Comparison of ENCODE assay signal across 22 cellular contexts in the genomic region with DNA sequence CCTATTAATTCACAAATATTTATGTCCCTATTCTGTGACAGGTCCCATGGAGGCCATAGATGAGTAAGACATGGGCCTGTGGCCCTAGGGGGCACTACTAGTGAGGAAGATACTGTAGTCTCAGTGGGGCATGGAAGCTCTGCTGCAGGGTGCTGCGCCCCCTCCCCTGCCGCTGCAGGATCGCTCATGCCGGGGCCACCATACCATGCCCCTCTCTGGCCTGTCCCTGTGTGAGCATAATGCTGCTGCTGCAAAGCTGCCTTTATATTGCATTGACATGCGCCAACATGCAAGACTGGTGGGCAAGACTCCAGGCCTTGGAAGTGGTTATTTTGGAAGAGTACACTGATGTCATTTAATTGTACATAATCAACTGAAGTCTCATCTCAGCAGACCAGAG.
DNase-seq lines count a peak whose midpoint lies in the region; ATAC-seq, FAIRE-seq and TF ChIP-seq lines count a peak whose summit lies in the region.
"Had no signal": no experiment of that assay in that cellular context is flagged by ENCODE, and none has a peak within 500 bp of the region (broad histone marks: within the 10 kb centered on the region; RNA-seq: fewer than 3 reads in every experiment).

No MANE protein-coding gene starts in this region.

- peaks cover 6% of the 10 kb centered on the region; the same call in 2 of the 3 replicates for H3K9me3 ChIP-seq in A549
- H3K9me3 ChIP-seq in Panc1 (ENCODE audit: control insufficient read depth, insufficient read depth, low read depth, low read length), result peaks cover 10% of the 10 kb centered on the region; the same call in 1 of the 2 replicates
- peaks cover 0 to 6% (median 0%) of the 10 kb centered on the region in 12 donors for H3K9me3 ChIP-seq in heart left ventricle
- H3K9me3 ChIP-seq: psoas muscle, sigmoid colon had no signal

- H3K9me3 Mint-ChIP-seq in activated T-helper 2 cell treated with anti-CD3 and anti-CD28 coated beads, Interferon-gamma antibody, Interleukin-2, Interleukin-4, amounts not matched to agents 10 μg/mL and 5 μg/mL and 100 μg/mL, durations not matched to agents 14 hours and 24 hours and 36 hours, result peaks cover 14% of the 10 kb centered on the region
- H3K9me3 Mint-ChIP-seq: central memory CD8-positive, alpha-beta T cell; dendritic cell treated with granulocyte-macrophage colony-stimulating factor and Interleukin-4, amounts not matched to agents 40 ng/mL and 50 ng/mL, for 4 days; mesothelial cell of epicardium; stimulated activated effector memory CD8-positive, alpha-beta T cell treated with anti-CD3 and anti-CD28 coated beads, Interleukin-12 subunit alpha, Interleukin-12 subunit beta, amount 100 ng/mL, for 72 hours had no signal

- no peaks in the 10 kb centered on the region for H3K79me2 ChIP-seq in ACC112 (ENCODE audit: control insufficient read depth, insufficient read depth, low read length, unreplicated experiment)

- TF ChIP-seq RAD21 in A549 (conservative IDR thresholded peaks at IDR 0.05 in 1 of 2, IDR thresholded peaks at IDR 0.05 in 1 of 2), result no peak

- H3K4me1 ChIP-seq in A549, result peaks cover 15% of the 10 kb centered on the region
- peaks cover 13% of the 10 kb centered on the region for H3K4me1 ChIP-seq in ACC112 (ENCODE audit: control insufficient read depth, insufficient read depth, low read length, unreplicated experiment)
- 0 out of 2 replicates have a peak, but pooled peaks cover 5% of the 10 kb centered on the region for H3K4me1 ChIP-seq in Panc1 (ENCODE audit: control insufficient read depth, insufficient read depth, low read length)
- peaks cover 0 to 11% (median 0%) of the 10 kb centered on the region in 12 donors for H3K4me1 ChIP-seq in heart left ventricle
- H3K4me1 ChIP-seq: psoas muscle, sigmoid colon had no signal

- H3K27ac ChIP-seq in A549, result peak overlapping the region; percentile 83 to 84
- peak overlapping the region; percentile 64 for H3K27ac ChIP-seq in ACC112 (ENCODE audit: low read depth, low read length)
- peak overlapping the region; percentile 73; the same call in 1 of the 2 replicates for H3K27ac ChIP-seq in Panc1 (ENCODE audit: low read length)
- no peak overlapping the region for H3K27ac ChIP-seq in heart left ventricle
- H3K27ac ChIP-seq: psoas muscle, sigmoid colon had no signal

- H3K4me3 ChIP-seq in A549 (no peak overlapping the region), ACC112 (ENCODE audit: low read depth, low read length) (no peak overlapping the region), Panc1 (ENCODE audit: low read depth in 2 of 2, low read length in 2 of 2) (no peak overlapping the region), heart left ventricle (no peak overlapping the region)
- H3K4me3 ChIP-seq: psoas muscle, sigmoid colon had no signal

- intact Hi-C loops in Panc1 (cut with micrococcal nuclease; ENCODE audit: unreplicated experiment) (no loop called here), heart left ventricle (cut with DNase I) (no loop called here)
- intact Hi-C loops in activated T-helper 2 cell treated with anti-CD3 and anti-CD28 coated beads, Interferon-gamma antibody, Interleukin-2, Interleukin-4, amounts not matched to agents 10 μg/mL and 5 μg/mL and 100 μg/mL, durations not matched to agents 14 hours and 24 hours and 36 hours (cut with micrococcal nuclease), result no loop called here

- in situ Hi-C loops in Panc1 (cut with HindIII; ENCODE audit: low pct_unique_long_range_greater_than_20kb, low sequenced_read_pairs), result no loop called here

- no peak for TF ChIP-seq EP300 in A549 (IDR thresholded peaks at IDR 0.05)

- no peak for ATAC-seq in A549
- no peak for ATAC-seq in Panc1
- ATAC-seq in esophagus mucosa, result peak; percentile 19
- no peak for ATAC-seq in heart left ventricle
- ATAC-seq: left ventricle myocardium superior; naive thymus-derived CD4-positive, alpha-beta T cell; psoas muscle had no signal

- H2AFZ ChIP-seq in ACC112 (ENCODE audit: low read length, unreplicated experiment), result no peak overlapping the region

- POLR2A ChIA-PET in A549 (lab: Yijun Ruan, JAX) (interaction anchor here (0.8 kb wide), 1 partner anchor 11 kb away, joined by 3 read pairs; no protein-coding TSS in a partner anchor), Panc1 (lab: Charles Lee) (no interaction called here)

- H3K27ac Mint-ChIP-seq in activated T-helper 2 cell treated with anti-CD3 and anti-CD28 coated beads, Interferon-gamma antibody, Interleukin-2, Interleukin-4, amounts not matched to agents 10 μg/mL and 5 μg/mL and 100 μg/mL, durations not matched to agents 14 hours and 24 hours and 36 hours, result no peak overlapping the region
- H3K27ac Mint-ChIP-seq: dendritic cell treated with granulocyte-macrophage colony-stimulating factor and Interleukin-4, amounts not matched to agents 40 ng/mL and 50 ng/mL, for 4 days; mesothelial cell of epicardium; stimulated activated effector memory CD8-positive, alpha-beta T cell treated with anti-CD3 and anti-CD28 coated beads, Interleukin-12 subunit alpha, Interleukin-12 subunit beta, amount 100 ng/mL, for 72 hours had no signal

- H3K27me3 ChIP-seq in ACC112 (ENCODE audit: insufficient read depth, low read length), result peaks cover 9% of the 10 kb centered on the region; the same call in 1 of the 2 replicates
- H3K27me3 ChIP-seq in Panc1 (ENCODE audit: control insufficient read depth, insufficient read depth, low read length), result no peaks in the 10 kb centered on the region
- H3K27me3 ChIP-seq in heart left ventricle, result peaks cover 0 to 15% (median 0%) of the 10 kb centered on the region in 9 donors

- H3K4me1 Mint-ChIP-seq in activated T-helper 2 cell treated with anti-CD3 and anti-CD28 coated beads, Interferon-gamma antibody, Interleukin-2, Interleukin-4, amounts not matched to agents 10 μg/mL and 5 μg/mL and 100 μg/mL, durations not matched to agents 14 hours and 24 hours and 36 hours (ENCODE audit: low read depth), result peaks cover 22% of the 10 kb centered on the region
- H3K4me1 Mint-ChIP-seq: mesothelial cell of epicardium had no signal

- no peak overlapping the region for H3K4me3 Mint-ChIP-seq in activated T-helper 2 cell treated with anti-CD3 and anti-CD28 coated beads, Interferon-gamma antibody, Interleukin-2, Interleukin-4, amounts not matched to agents 10 μg/mL and 5 μg/mL and 100 μg/mL, durations not matched to agents 14 hours and 24 hours and 36 hours (ENCODE audit: low read depth)
- H3K4me3 Mint-ChIP-seq: central memory CD8-positive, alpha-beta T cell; dendritic cell treated with granulocyte-macrophage colony-stimulating factor and Interleukin-4, amounts not matched to agents 40 ng/mL and 50 ng/mL, for 4 days; mesothelial cell of epicardium; naive thymus-derived CD4-positive, alpha-beta T cell; stimulated activated effector memory CD8-positive, alpha-beta T cell treated with anti-CD3 and anti-CD28 coated beads, Interleukin-12 subunit alpha, Interleukin-12 subunit beta, amount 100 ng/mL, for 72 hours had no signal

- no TSS peak for BruUV-seq in Panc1 (replicated peaks; lab: Mats Ljungman, UMichigan)

- DNase-seq in A549 (ENCODE audit: low read depth in 1 of 2, low spot score in 1 of 2), result no peak
- DNase-seq in Panc1 (ENCODE audit: low read depth, low spot score), result no peak
- no peak for DNase-seq in HUDEP-2 (lab: John Stamatoyannopoulos, UW; ENCODE audit: unreplicated experiment in 76 of 76)
- no peak for DNase-seq in activated T-helper 2 cell treated with anti-CD3 and anti-CD28 coated beads, Interferon-gamma antibody, Interleukin-2, Interleukin-4, amounts not matched to agents 10 μg/mL and 5 μg/mL and 100 μg/mL, durations not matched to agents 14 hours and 24 hours and 36 hours (ENCODE audit: low spot score)
- DNase-seq in heart left ventricle, result no peak
- DNase-seq: activated CD4-positive, alpha-beta T cell treated with anti-CD3 and anti-CD28 coated beads for 1 hour; left ventricle myocardium superior; naive thymus-derived CD4-positive, alpha-beta T cell; NCI-H1048; NCI-H187; NCI-H2171 treated with DMSO at 0.1 percent for 48 hours; NCI-H524 treated with DMSO at 0.1 percent for 48 hours; psoas muscle; sigmoid colon; stimulated activated CD4-positive, alpha-beta T cell treated with anti-CD3 and anti-CD28 coated beads, Interleukin-4, amount 100 ng/mL, for 24 hours had no signal

- H3K36me3 Mint-ChIP-seq in activated T-helper 2 cell treated with anti-CD3 and anti-CD28 coated beads, Interferon-gamma antibody, Interleukin-2, Interleukin-4, amounts not matched to agents 10 μg/mL and 5 μg/mL and 100 μg/mL, durations not matched to agents 14 hours and 24 hours and 36 hours (ENCODE audit: low read depth), result peaks cover 21% of the 10 kb centered on the region
- H3K36me3 Mint-ChIP-seq: mesothelial cell of epicardium had no signal

- CTCF ChIA-PET in A549 (lab: Yijun Ruan, JAX), result interaction anchor here (1.0 to 1.5 kb wide), 3 partner anchors 8 to 225 kb away, joined by 3 to 7 read pairs (median 6); no protein-coding TSS in a partner anchor
- CTCF ChIA-PET in Panc1 (lab: Charles Lee), result no interaction called here

- FAIRE-seq in A549 (lab: Jason Lieb, UNC), result no peak
- FAIRE-seq: GM18507 had no signal

- H3K36me3 ChIP-seq in ACC112 (ENCODE audit: insufficient read depth, low read length), result no peaks in the 10 kb centered on the region
- no peaks in the 10 kb centered on the region for H3K36me3 ChIP-seq in Panc1 (ENCODE audit: control insufficient read depth, insufficient read depth, low read length)
- no peaks in the 10 kb centered on the region for H3K36me3 ChIP-seq in heart left ventricle
- H3K36me3 ChIP-seq: sigmoid colon had no signal

- 95% methylated on average over 5 of the region's 5 CpGs for WGBS in A549 (ENCODE audit: missing lambda C conversion rate)
- WGBS in heart left ventricle, 4 donors, result 83 to 100% (median 97%) methylated on average over 1 to 5 of the region's 5 CpGs

- H3K4me2 ChIP-seq in A549, result peak overlapping the region; percentile 34; the same call in 2 of the 3 replicates

- no peak for TF ChIP-seq POLR2A in A549 (IDR thresholded peaks at IDR 0.05; ENCODE audit: low read length)
- no peak for TF ChIP-seq POLR2A in heart left ventricle (IDR thresholded peaks at IDR 0.05)

- H3K27me3 Mint-ChIP-seq in activated T-helper 2 cell treated with anti-CD3 and anti-CD28 coated beads, Interferon-gamma antibody, Interleukin-2, Interleukin-4, amounts not matched to agents 10 μg/mL and 5 μg/mL and 100 μg/mL, durations not matched to agents 14 hours and 24 hours and 36 hours (ENCODE audit: low read depth), result peaks cover 13% of the 10 kb centered on the region

- no peak for TF ChIP-seq CTCF in A549 (IDR thresholded peaks at IDR 0.05)
- no peak for TF ChIP-seq CTCF in Panc1 (IDR thresholded peaks at IDR 0.05)
- TF ChIP-seq CTCF in heart left ventricle (IDR thresholded peaks at IDR 0.05), result no peak

TF ChIP-seq in A549, 52 proteins besides CTCF, POLR2A, EP300 and RAD21 (continues in another document):
- TF ChIP-seq, protein P1, sequence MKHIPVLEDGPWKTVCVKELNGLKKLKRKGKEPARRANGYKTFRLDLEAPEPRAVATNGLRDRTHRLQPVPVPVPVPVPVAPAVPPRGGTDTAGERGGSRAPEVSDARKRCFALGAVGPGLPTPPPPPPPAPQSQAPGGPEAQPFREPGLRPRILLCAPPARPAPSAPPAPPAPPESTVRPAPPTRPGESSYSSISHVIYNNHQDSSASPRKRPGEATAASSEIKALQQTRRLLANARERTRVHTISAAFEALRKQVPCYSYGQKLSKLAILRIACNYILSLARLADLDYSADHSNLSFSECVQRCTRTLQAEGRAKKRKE (CRISPR knock-in tag; IDR thresholded peaks at IDR 0.05; ENCODE audit: low read depth), result no peak
- TF ChIP-seq HEYL (CRISPR knock-in tag; IDR thresholded peaks at IDR 0.05), result no peak
- no peak for TF ChIP-seq FOXS1 (CRISPR knock-in tag; IDR thresholded peaks at IDR 0.05)

Comparison
In these comparisons a context has a peak if more than half of its experiments do, and no peak if none do; other contexts are left out.
1. H3K27ac ChIP-seq: peak in A549 (2 of 2), ACC112 (single experiment) and Panc1 (single experiment); none in heart left ventricle (0 of 12).